In genomic region chr6:149852881-149853280, GRCh38 we compare ENCODE assay signal across 22 cellular contexts. TPM values are rescaled to one million over a fixed set of nuclear protein-coding genes. Genes with fewer than 3 reads are reported as not detected.
DNase-seq lines count a peak whose midpoint lies in the region; TF ChIP-seq lines count a peak whose summit lies in the region.
"Had no signal": no experiment of that assay in that cellular context is flagged by ENCODE, and none has a peak within 500 bp of the region (broad histone marks: within the 10 kb centered on the region; RNA-seq: fewer than 3 reads in every experiment).

No MANE protein-coding gene starts in this region.

- DNase-seq in DMS53 (lab: John Stamatoyannopoulos, UW) (peak; percentile 22), DMS53 treated with DMSO at 0.1 percent for 48 hours (lab: John Stamatoyannopoulos, UW; ENCODE audit: unreplicated experiment) (no peak), RWPE1 (ENCODE audit: low spot score) (no peak), BE2C (no peak), G401 (ENCODE audit: low spot score) (no peak), nucleus accumbens (lab: John Stamatoyannopoulos, UW) (no peak)
- DNase-seq: DMS 273 treated with DMSO at 0.1 percent for 48 hours; NCI-H446 treated with DMSO at 0.1 percent for 48 hours; Right ventricle myocardium superior; stimulated activated CD4-positive, alpha-beta T cell treated with anti-CD3 and anti-CD28 coated beads, Interleukin-2, amount 100 ng/mL, for 48 hours; substantia nigra had no signal

- WGBS in esophagus, 2 donors, result 81 to 86% methylated on average over 12 of the region's 12 CpGs

- H3K36me3 ChIP-seq in esophagus (ENCODE audit: control insufficient read depth in 2 of 2, insufficient read depth in 2 of 2, low read length in 1 of 2) (peaks cover 0 to 3% of the 10 kb centered on the region in 2 donors), skeletal muscle tissue (ENCODE audit: control insufficient read depth in 3 of 3, insufficient read depth in 3 of 3, low read length in 3 of 3) (peaks cover 0 to 10% (median 0%) of the 10 kb centered on the region in 3 donors), BE2C (no peaks in the 10 kb centered on the region)

- CTCF ChIA-PET in RWPE1 (lab: Yijun Ruan, JAX), result no interaction called here

- POLR2A ChIA-PET in RWPE1 (lab: Yijun Ruan, JAX; ENCODE audit: low non-redundant PET), result no interaction called here

- no peak for TF ChIP-seq CTCF in RWPE1 (conservative IDR thresholded peaks at IDR 0.05; ENCODE audit: low read depth)
- TF ChIP-seq CTCF in BE2C (IDR thresholded peaks at IDR 0.05; ENCODE audit: low read depth, low read length), result no peak

- in situ Hi-C loops in G401 (cut with HindIII; ENCODE audit: low sequenced_read_pairs), result no loop called here

- H3K4me1 ChIP-seq in esophagus (ENCODE audit: control insufficient read depth in 2 of 2, insufficient read depth in 2 of 2, low read length in 1 of 2), result peaks cover 0 to 4% of the 10 kb centered on the region in 2 donors
- H3K4me1 ChIP-seq in skeletal muscle tissue (ENCODE audit: control insufficient read depth in 3 of 3, insufficient read depth in 3 of 3, low read length in 3 of 3), result peaks cover 4 to 25% (median 6%) of the 10 kb centered on the region in 3 donors
- peaks cover 3% of the 10 kb centered on the region for H3K4me1 ChIP-seq in BE2C

- H3K27me3 ChIP-seq in esophagus (ENCODE audit: control insufficient read depth in 1 of 2, insufficient read depth in 2 of 2, low read length in 2 of 2), result no peaks in the 10 kb centered on the region
- H3K27me3 ChIP-seq in skeletal muscle tissue (ENCODE audit: control insufficient read depth in 3 of 3, insufficient read depth in 3 of 3, low read length in 3 of 3), result no peaks in the 10 kb centered on the region
- no peaks in the 10 kb centered on the region for H3K27me3 ChIP-seq in BE2C
- H3K27me3 ChIP-seq: MG63 had no signal

- H3K9me3 ChIP-seq in esophagus (ENCODE audit: control insufficient read depth in 2 of 2, insufficient read depth in 1 of 2, low read depth in 1 of 2, low read length in 1 of 2), result no peaks in the 10 kb centered on the region
- H3K9me3 ChIP-seq in skeletal muscle tissue (ENCODE audit: control insufficient read depth in 3 of 3, low read length in 3 of 3), result no peaks in the 10 kb centered on the region
- H3K9me3 ChIP-seq in BE2C, result no peaks in the 10 kb centered on the region
- H3K9me3 ChIP-seq: MG63 had no signal

- H3K9ac ChIP-seq in skeletal muscle tissue (ENCODE audit: low read depth in 1 of 3, low read length in 3 of 3), result no peak overlapping the region
- H3K9ac ChIP-seq: parathyroid adenoma had no signal

- H3K27ac ChIP-seq in RWPE1, result peak overlapping the region; percentile 59
- peak overlapping the region; percentile 84 to 86 for H3K27ac ChIP-seq in esophagus (ENCODE audit: low read depth in 2 of 2, low read length in 1 of 2)
- H3K27ac ChIP-seq in skeletal muscle tissue (ENCODE audit: low read depth, low read length), result peak overlapping the region; percentile 64
- H3K27ac ChIP-seq: 22Rv1 had no signal

- H3K4me3 ChIP-seq in esophagus (ENCODE audit: low read depth in 1 of 2, low read length in 2 of 2), result peak overlapping the region in 1 of 2 donors; percentile 16
- no peak overlapping the region for H3K4me3 ChIP-seq in skeletal muscle tissue (ENCODE audit: low read length in 3 of 3)
- no peak overlapping the region for H3K4me3 ChIP-seq in BE2C (ENCODE audit: low read depth, low read length)

RNA-seq across cellular contexts. Expression of gene LRP11, which starts 11.3 kb away (rescaled TPM):
- polyA plus RNA-seq in esophagus, result 10 to 100 TPM; 20.8 to 25.6 TPM
- 15.7 TPM for total RNA-seq in skeletal muscle tissue
- 4.3 TPM for polyA plus RNA-seq in BE2C (2012; ENCODE audit: insufficient read depth, insufficient read length, low read depth)
- total RNA-seq in G401 (2014; rRNA removed; shearing (Covaris generic)), result 18.8 and 19.3 TPM in 2 replicates

RNA-seq across cellular contexts. Expression of gene RAET1E, which starts 45.0 kb away (rescaled TPM):
- 10 to 100 TPM; 25.1 to 72.5 TPM for polyA plus RNA-seq in esophagus
- total RNA-seq in skeletal muscle tissue, result 1.0 TPM
- not detected for polyA plus RNA-seq in BE2C (2012; ENCODE audit: insufficient read depth, insufficient read length, low read depth)
- not detected in 2 replicates for total RNA-seq in G401 (2014; rRNA removed; shearing (Covaris generic))
- total RNA-seq: activated T-helper 1 cell treated with anti-CD3 and anti-CD28 coated beads, Interleukin-12 subunit alpha, Interleukin-12 subunit beta, Interleukin-2, Interleukin-4 antibody, amounts not matched to agents 30 ng/mL and 10 ng/mL and 1 ng/mL, durations not matched to agents 14 hours and 24 hours and 36 hours; dermis blood vessel endothelial cell; glomerular endothelial cell; H1; left lobe of liver had no signal
- polyA plus RNA-seq: CD14-positive monocyte, H1 had no signal
